ENCODE assay signal across 10 cellular contexts in genomic region chr6:83852528-83853177, GRCh38. TPM values are rescaled to one million over a fixed set of nuclear protein-coding genes. Genes with fewer than 3 reads are reported as not detected.
DNase-seq lines count a peak whose midpoint lies in the region; ATAC-seq and TF ChIP-seq lines count a peak whose summit lies in the region.
"Had no signal": no experiment of that assay in that cellular context is flagged by ENCODE, and none has a peak within 500 bp of the region (broad histone marks: within the 10 kb centered on the region; RNA-seq: fewer than 3 reads in every experiment).

No MANE protein-coding gene starts in this region.

- H3K36me3 Mint-ChIP-seq in HFFc6 (ENCODE audit: low read depth) = no peaks in the 10 kb centered on the region

- WGBS in mesodermal cell (ENCODE audit: insufficient coverage in 2 of 2), 2 experiments = 1 to 8% methylated on average over 12 to 13 of the region's 16 CpGs
- 13 to 16% methylated on average over 16 of the region's 16 CpGs for WGBS in upper lobe of left lung, 2 donors

- DNase-seq in cardiac muscle cell (ENCODE audit: low read depth in 1 of 2, low spot score in 1 of 2) (peak in 1 of 2 donors; percentile 5), Right ventricle myocardium superior (no peak), cerebellar cortex (ENCODE audit: low spot score) (peak; percentile 62), upper lobe of left lung (no peak), CD1c-positive myeloid dendritic cell (ENCODE audit: extremely low spot score) (no peak), HFFc6 (no peak)

- H3K36me3 ChIP-seq in cardiac muscle cell = no peaks in the 10 kb centered on the region
- no peaks in the 10 kb centered on the region for H3K36me3 ChIP-seq in mesodermal cell (ENCODE audit: control insufficient read depth, insufficient read depth, low read length)
- no peaks in the 10 kb centered on the region for H3K36me3 ChIP-seq in upper lobe of left lung

- H3K9me3 Mint-ChIP-seq in HFFc6 = no peaks in the 10 kb centered on the region

- no peak for TF ChIP-seq POLR2A in upper lobe of left lung (IDR thresholded peaks at IDR 0.05)

- intact Hi-C loops in Right ventricle myocardium superior (cut with DNase I) = no loop called here

- ATAC-seq in Right ventricle myocardium superior (ENCODE audit: poor library complexity) = no peak
- ATAC-seq in upper lobe of left lung (ENCODE audit: low FRiP score in 2 of 2) = no peak
- ATAC-seq in HG02840 (IDR thresholded peaks at IDR 0.05; ENCODE audit: low FRiP score, unreplicated experiment) = no peak
- ATAC-seq: HCT116 had no signal

- H3K4me3 ChIP-seq in cardiac muscle cell (peak overlapping the region; percentile 50), mesodermal cell (ENCODE audit: extremely low read depth, insufficient read depth, low read length, poor library complexity, severe bottlenecking) (peak overlapping the region; percentile 40), upper lobe of left lung (peak overlapping the region in 3 of 4 donors; percentile 30 to 51 (median 42))

- no peaks in the 10 kb centered on the region for H3K4me1 ChIP-seq in cardiac muscle cell (ENCODE audit: low read depth)
- H3K4me1 ChIP-seq in mesodermal cell (ENCODE audit: control insufficient read depth, insufficient read depth, low read length, poor library complexity, severe bottlenecking) = no peaks in the 10 kb centered on the region
- H3K4me1 ChIP-seq in upper lobe of left lung = peaks cover 4 to 16% (median 12%) of the 10 kb centered on the region in 4 donors

- no peak for TF ChIP-seq EP300 in upper lobe of left lung (IDR thresholded peaks at IDR 0.05)

- H3K27ac ChIP-seq in cardiac muscle cell (no peak overlapping the region), mesodermal cell (ENCODE audit: low read depth, low read length, severe bottlenecking) (no peak overlapping the region), upper lobe of left lung (no peak overlapping the region)

- peaks cover 13% of the 10 kb centered on the region; the same call in 1 of the 2 replicates for H3K27me3 Mint-ChIP-seq in HFFc6 (ENCODE audit: insufficient read depth)

- no peak overlapping the region for H3K4me3 Mint-ChIP-seq in HFFc6

- no peaks in the 10 kb centered on the region for H3K9me3 ChIP-seq in cardiac muscle cell (ENCODE audit: low read depth)
- no peaks in the 10 kb centered on the region for H3K9me3 ChIP-seq in mesodermal cell (ENCODE audit: control insufficient read depth, low read length)
- H3K9me3 ChIP-seq in upper lobe of left lung = no peaks in the 10 kb centered on the region

- peaks cover 39% of the 10 kb centered on the region for H3K27me3 ChIP-seq in cardiac muscle cell
- H3K27me3 ChIP-seq in upper lobe of left lung = peaks cover 2 to 20% (median 10%) of the 10 kb centered on the region in 4 donors

- H3K4me1 Mint-ChIP-seq in HFFc6 (ENCODE audit: low read depth) = no peaks in the 10 kb centered on the region

- TF ChIP-seq CTCF in cardiac muscle cell (IDR thresholded peaks at IDR 0.05; ENCODE audit: low read depth, low read length) = no peak
- TF ChIP-seq CTCF in upper lobe of left lung (IDR thresholded peaks at IDR 0.05) = no peak
- TF ChIP-seq CTCF in HFFc6 (IDR thresholded peaks at IDR 0.05) = no peak

- no peak overlapping the region for H3K27ac Mint-ChIP-seq in HFFc6

RNA-seq across cellular contexts. Expression of gene RIPPLY2, which starts 0.5 kb away (rescaled TPM):
- 0.35 and 0.45 TPM in 2 replicates for total RNA-seq in cardiac muscle cell
- 0.49 and 1.2 TPM in 2 replicates for polyA plus RNA-seq in cardiac muscle cell
- total RNA-seq in Right ventricle myocardium superior = not detected
- not detected for polyA plus RNA-seq in mesodermal cell (2013, experiment 1 of 2)
- polyA plus RNA-seq in mesodermal cell (2013, experiment 2 of 2) = not detected
- total RNA-seq in upper lobe of left lung = not detected
- total RNA-seq in HFFc6 (2021; fragmentation: NEBNext Ultra II Directional; extraction: Animal tissue kit (Norgen Biotek cat#: 25700)) = not detected
- total RNA-seq: pulmonary artery endothelial cell had no signal

RNA-seq across cellular contexts. Expression of gene CYB5R4, which starts 6.8 kb away (rescaled TPM):
- total RNA-seq in cardiac muscle cell (5.2 and 8.1 TPM in 2 replicates), Right ventricle myocardium superior (13.2 TPM), upper lobe of left lung (10 to 100 TPM in 4 of 6 donors, 1 to 10 TPM in 2; 5.2 to 25.8 (median 13.1) TPM)
- polyA plus RNA-seq in cardiac muscle cell = 13.6 and 14.5 TPM in 2 replicates
- 14.7 TPM for polyA plus RNA-seq in mesodermal cell (2013, experiment 1 of 2)
- polyA plus RNA-seq in mesodermal cell (2013, experiment 2 of 2) = 15.2 TPM
- 10 to 100 TPM; 11.6 to 18.6 (median 16.2) TPM for total RNA-seq in HFFc6 (2021; fragmentation: NEBNext Ultra II Directional; extraction: Animal tissue kit (Norgen Biotek cat#: 25700))
